1 cellular context compared by ENCODE assay signal in genomic region chr2:169798718-169799495, GRCh38.
A peak's percentile ranks its signal among the peaks of the same experiment; 100 is the strongest.
TF ChIP-seq lines count a peak whose summit lies in the region.

TSS of gene SSB (plus strand) at chr2:169798871. CDS start at chr2:169800961, 2,090 bp downstream.

TF ChIP-seq in K562, 482 proteins besides CTCF, POLR2A, EP300 and RAD21 (continued from another document and continues in another):
- TF ChIP-seq AFF4 (CRISPR knock-in tag; IDR thresholded peaks at IDR 0.05) (no peak; the same call in 1 of the 2 replicates), ZNF592 (IDR thresholded peaks at IDR 0.05) (no peak), POU5F1 (IDR thresholded peaks at IDR 0.05; ENCODE audit: borderline replicate concordance, low read depth, low read length, partially characterized antibody) (peak; percentile 5), MED1 (CRISPR knock-in tag; IDR thresholded peaks at IDR 0.05; ENCODE audit: borderline replicate concordance) (no peak), L3MBTL2 (IDR thresholded peaks at IDR 0.05) (peak; percentile 88), USF2 (CRISPR knock-in tag; IDR thresholded peaks at IDR 0.05) (no peak), MYNN (IDR thresholded peaks at IDR 0.05) (no peak), MYNN (CRISPR knock-in tag; IDR thresholded peaks at IDR 0.05) (no peak), SMAD1 (IDR thresholded peaks at IDR 0.05; ENCODE audit: low read depth, low read length, partially characterized antibody) (peak; percentile 72), ZNF212 (CRISPR knock-in tag; IDR thresholded peaks at IDR 0.05) (no peak), ILF3 (IDR thresholded peaks at IDR 0.05; ENCODE audit: borderline replicate concordance) (no peak), MLLT1 (IDR thresholded peaks at IDR 0.05) (peak in 1 of 2 experiments; percentile 66; a peak in 1 of 4 replicates), HDAC2 (IDR thresholded peaks at IDR 0.05) (0 out of 2 replicates have a peak, but pooled peaks have one; percentile 26), ZBTB8A (IDR thresholded peaks at IDR 0.05; ENCODE audit: partially characterized antibody) (no peak), SIN3B (IDR thresholded peaks at IDR 0.05; ENCODE audit: low read depth) (peak; percentile 68), ZNF217 (CRISPR knock-in tag; IDR thresholded peaks at IDR 0.05) (no peak), ZKSCAN8 (CRISPR knock-in tag; IDR thresholded peaks at IDR 0.05) (no peak), ZNF639 (CRISPR knock-in tag; conservative IDR thresholded peaks at IDR 0.05 in 1 of 2, IDR thresholded peaks at IDR 0.05 in 1 of 2) (peak in 1 of 2 experiments; percentile 70; a peak in 1 of 4 replicates), ZNF408 (CRISPR knock-in tag; IDR thresholded peaks at IDR 0.05; ENCODE audit: low read depth) (no peak), KAT8 (IDR thresholded peaks at IDR 0.05; ENCODE audit: low read depth) (no peak), UBTF (IDR thresholded peaks at IDR 0.05; ENCODE audit: borderline replicate concordance in 1 of 2, low read depth in 2 of 2, low read length in 2 of 2) (peak in 1 of 2 experiments; percentile 81; a peak in 2 of 4 replicates), TEAD1 (CRISPR knock-in tag; IDR thresholded peaks at IDR 0.05) (peak in 1 of 2 experiments; percentile 76; a peak in 1 of 4 replicates), ZNF347 (CRISPR knock-in tag; IDR thresholded peaks at IDR 0.05; ENCODE audit: low read depth) (no peak), ZNF3 (CRISPR knock-in tag; IDR thresholded peaks at IDR 0.05) (no peak), ATF7 (IDR thresholded peaks at IDR 0.05) (peak; percentile 76), RBM14 (IDR thresholded peaks at IDR 0.05; ENCODE audit: borderline replicate concordance, insufficient read depth, low read depth, low read length) (0 out of 2 replicates have a peak, but pooled peaks have one; percentile 46), TAF9B (IDR thresholded peaks at IDR 0.05; ENCODE audit: partially characterized antibody) (peak; percentile 63), ZFX (CRISPR knock-in tag; IDR thresholded peaks at IDR 0.05) (peak; percentile 82), ETV5 (CRISPR knock-in tag; IDR thresholded peaks at IDR 0.05; ENCODE audit: low read depth) (peak; percentile 55; the same call in 1 of the 2 replicates), ZNF133 (CRISPR knock-in tag; IDR thresholded peaks at IDR 0.05) (no peak), JUND (IDR thresholded peaks at IDR 0.05; ENCODE audit: borderline replicate concordance, low read depth, low read length) (peak; percentile 46), JUND (tag; IDR thresholded peaks at IDR 0.05; ENCODE audit: borderline replicate concordance, low read depth, low read length) (no peak), SAFB (IDR thresholded peaks at IDR 0.05; ENCODE audit: borderline replicate concordance, low read depth, low read length) (0 out of 2 replicates have a peak, but pooled peaks have one; percentile 38), TFAP4 (CRISPR knock-in tag; IDR thresholded peaks at IDR 0.05; ENCODE audit: borderline replicate concordance) (peak; percentile 73; the same call in 1 of the 2 replicates), HNRNPLL (IDR thresholded peaks at IDR 0.05; ENCODE audit: low read depth, low read length, poor library complexity, severe bottlenecking) (peak; percentile 53), ESRRA (IDR thresholded peaks at IDR 0.05; ENCODE audit: borderline replicate concordance, low read depth) (peak; percentile 53; the same call in 1 of the 2 replicates), KLF1 (tag; IDR thresholded peaks at IDR 0.05) (peak; percentile 61; the same call in 1 of the 2 replicates), MLX (CRISPR knock-in tag; conservative IDR thresholded peaks at IDR 0.05) (0 out of 4 replicates have a peak, but pooled peaks of 1 of the 2 experiments have one; percentile 42), ZFP36 (IDR thresholded peaks at IDR 0.05; ENCODE audit: low read depth, low read length, partially characterized antibody) (peak; percentile 31), NONO (IDR thresholded peaks at IDR 0.05; ENCODE audit: low read depth in 2 of 2, low read length in 1 of 2) (peak; percentile 45 to 83; a peak in 2 of 4 replicates), NCOA2 (IDR thresholded peaks at IDR 0.05; ENCODE audit: partially characterized antibody in 2 of 2) (no peak), ZNF449 (CRISPR knock-in tag; IDR thresholded peaks at IDR 0.05) (no peak), FOXK2 (conservative IDR thresholded peaks at IDR 0.05 in 1 of 2, IDR thresholded peaks at IDR 0.05 in 1 of 2; ENCODE audit: low read depth in 2 of 2) (peak; percentile 63 to 88), BRF1 (IDR thresholded peaks at IDR 0.05; ENCODE audit: borderline replicate concordance, extremely low read depth, insufficient read length) (no peak), SIRT6 (IDR thresholded peaks at IDR 0.05; ENCODE audit: low read depth, low read length) (no peak), ELF2 (CRISPR knock-in tag; IDR thresholded peaks at IDR 0.05) (no peak), NFXL1 (CRISPR knock-in tag; IDR thresholded peaks at IDR 0.05) (no peak), CAMTA2 (CRISPR knock-in tag; conservative IDR thresholded peaks at IDR 0.05) (no peak), RFX7 (CRISPR knock-in tag; IDR thresholded peaks at IDR 0.05) (no peak), ZNF41 (CRISPR knock-in tag; conservative IDR thresholded peaks at IDR 0.05) (no peak), GABPB1 (CRISPR knock-in tag; IDR thresholded peaks at IDR 0.05) (peak; percentile 59; the same call in 1 of the 2 replicates)
